14 cellular contexts compared by ENCODE assay signal in the genomic region with DNA sequence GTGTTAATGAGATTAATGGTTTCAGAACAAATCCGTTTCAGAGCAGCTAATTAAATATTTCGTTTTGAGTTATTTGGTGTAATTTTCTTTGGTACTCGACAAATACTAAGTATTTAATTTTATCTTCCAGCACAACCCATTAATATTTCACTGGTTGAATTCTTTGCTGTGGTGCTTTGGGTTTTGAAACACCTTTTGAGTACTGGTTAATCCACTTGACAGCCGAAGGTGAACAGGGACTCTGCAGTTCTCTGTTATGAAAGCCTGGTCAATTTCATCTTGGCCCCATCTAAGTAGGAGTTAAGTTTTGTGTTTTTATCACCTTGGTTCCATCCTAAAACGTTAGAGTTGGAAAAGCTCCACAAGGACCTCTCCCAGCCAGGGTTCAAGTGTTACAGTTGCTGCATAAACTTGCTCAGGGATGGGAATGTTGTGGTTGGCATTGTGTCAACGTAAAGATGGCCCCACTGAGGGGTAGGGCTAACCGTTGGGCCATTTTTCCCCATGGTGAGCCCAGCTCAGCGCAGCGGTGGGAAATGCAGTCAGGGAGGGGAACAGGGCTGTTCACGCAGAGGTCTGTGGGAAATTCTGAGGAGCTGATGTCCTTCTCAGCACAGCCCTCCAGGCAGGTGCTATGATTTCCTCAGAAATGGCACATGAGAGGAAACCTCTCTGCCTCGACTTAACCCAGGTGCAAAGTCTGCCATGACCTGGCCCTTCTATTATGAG.
DNase-seq lines count a peak whose midpoint lies in the region; ATAC-seq and TF ChIP-seq lines count a peak whose summit lies in the region.
"Had no signal": no experiment of that assay in that cellular context is flagged by ENCODE, and none has a peak within 500 bp of the region (broad histone marks: within the 10 kb centered on the region; RNA-seq: fewer than 3 reads in every experiment).

No MANE protein-coding gene starts in this region.

- no peaks in the 10 kb centered on the region for H3K27me3 ChIP-seq in layer of hippocampus (ENCODE audit: control insufficient read depth, insufficient read depth, low read length)
- H3K27me3 ChIP-seq in upper lobe of left lung, result no peaks in the 10 kb centered on the region
- H3K27me3 ChIP-seq: Peyer's patch had no signal

- H3K4me1 ChIP-seq in upper lobe of left lung, result peaks cover 0 to 10% (median 6%) of the 10 kb centered on the region in 4 donors
- H3K4me1 ChIP-seq: Peyer's patch had no signal

- no peak for TF ChIP-seq POLR2A in upper lobe of left lung (IDR thresholded peaks at IDR 0.05)

- H3K27ac ChIP-seq in layer of hippocampus (ENCODE audit: low read depth, low read length) (peak overlapping the region; percentile 52), upper lobe of left lung (no peak overlapping the region)
- H3K27ac ChIP-seq: C4-2B, left ventricle myocardium inferior, Peyer's patch had no signal

- WGBS in upper lobe of left lung, 2 donors, result 49 to 58% methylated on average over 11 of the region's 11 CpGs

- ATAC-seq in SK-N-SH treated with all-trans-retinoic acid at 6 μM for 48 hours (peak; percentile 30; the same call in 2 of the 3 replicates), upper lobe of left lung (ENCODE audit: low FRiP score in 2 of 2) (peak; percentile 28 to 32)

- TF ChIP-seq CTCF in upper lobe of left lung (IDR thresholded peaks at IDR 0.05), result no peak

- H3K36me3 ChIP-seq in upper lobe of left lung, result no peaks in the 10 kb centered on the region
- H3K36me3 ChIP-seq: left ventricle myocardium inferior, Peyer's patch had no signal

- DNase-seq in NOMO-1 treated with DMSO at 0.1 percent for 48 hours (lab: John Stamatoyannopoulos, UW; ENCODE audit: unreplicated experiment) (peak; percentile 13), NOMO-1 (lab: John Stamatoyannopoulos, UW; ENCODE audit: unreplicated experiment in 2 of 2) (no peak), upper lobe of left lung (no peak), kidney tubule cell (ENCODE audit: low spot score) (no peak), RKO (ENCODE audit: low spot score) (no peak), dedifferentiated amniotic fluid mesenchymal stem cell (ENCODE audit: extremely low spot score) (no peak)
- DNase-seq: activated CD4-positive, alpha-beta T cell treated with anti-CD3 and anti-CD28 coated beads for 4 hours; activated CD8-positive, alpha-beta memory T cell treated with anti-CD3 and anti-CD28 coated beads, Interleukin-2, amount 50 U/mL, for 4 hours; activated naive CD4-positive, alpha-beta T cell; left ventricle myocardium inferior; Peyer's patch had no signal

- H3K4me3 ChIP-seq in upper lobe of left lung, result peak overlapping the region in 3 of 4 donors; percentile 23 to 44 (median 33)

- H3K9me3 ChIP-seq in upper lobe of left lung, result no peaks in the 10 kb centered on the region
- H3K9me3 ChIP-seq: left ventricle myocardium inferior, Peyer's patch had no signal

- no peak for TF ChIP-seq EP300 in upper lobe of left lung (IDR thresholded peaks at IDR 0.05)

TF ChIP-seq in SK-N-SH treated with all-trans-retinoic acid at 6 μM for 48 hours, 23 proteins besides CTCF, POLR2A, EP300 and RAD21:
- TF ChIP-seq ZFP30 (CRISPR knock-in tag; IDR thresholded peaks at IDR 0.05), result no peak
